8 cellular contexts compared by ENCODE assay signal in genomic region chr3:51682079-51682478, GRCh38. TPM values are rescaled to one million over a fixed set of nuclear protein-coding genes. Genes with fewer than 3 reads are reported as not detected.
DNase-seq lines count a peak whose midpoint lies in the region; ATAC-seq and TF ChIP-seq lines count a peak whose summit lies in the region.

No MANE protein-coding gene starts in this region.

- DNase-seq in GM06990 (ENCODE audit: extremely low read depth, insufficient read length) (peak; percentile 55), H4 (ENCODE audit: low spot score) (peak; percentile 66), LHCN-M2 (ENCODE audit: low read depth) (peak; percentile 81), SKM-1 (lab: John Stamatoyannopoulos, UW; ENCODE audit: unreplicated experiment) (peak; percentile 86), cardiac muscle cell (ENCODE audit: low read depth in 1 of 2, low spot score in 1 of 2) (peak; percentile 81 to 88), pulmonary artery endothelial cell (ENCODE audit: low read depth, low spot score) (peak; percentile 39), cortex of kidney (lab: John Stamatoyannopoulos, UW) (no peak)
- DNase-seq in activated naive CD4-positive, alpha-beta T cell treated with anti-CD3 and anti-CD28 coated beads, Interleukin-2, amount 50 U/mL, for 72 hours (ENCODE audit: low spot score in 2 of 2) = peak; percentile 72 to 77

- H3K36me3 ChIP-seq in GM06990 (ENCODE audit: control insufficient read depth, insufficient read depth, low read length) (peaks cover 16% of the 10 kb centered on the region), cardiac muscle cell (peaks cover 6% of the 10 kb centered on the region)

- H3K9me3 Mint-ChIP-seq in activated naive CD4-positive, alpha-beta T cell treated with anti-CD3 and anti-CD28 coated beads, Interleukin-2, amount 50 U/mL, for 72 hours = no peaks in the 10 kb centered on the region

- TF ChIP-seq CTCF in GM06990 (IDR thresholded peaks at IDR 0.05; ENCODE audit: insufficient read depth, low read length, poor library complexity, severe bottlenecking) = peak; percentile 85
- TF ChIP-seq CTCF in cardiac muscle cell (IDR thresholded peaks at IDR 0.05; ENCODE audit: low read depth, low read length) = peak; percentile 84

- H3K27ac ChIP-seq in cardiac muscle cell = peak overlapping the region; percentile 21

- ATAC-seq in activated naive CD4-positive, alpha-beta T cell treated with anti-CD3 and anti-CD28 coated beads, Interleukin-2, amount 50 U/mL, for 72 hours = peak; percentile 63 to 81

- no peaks in the 10 kb centered on the region for H3K9me3 ChIP-seq in cardiac muscle cell (ENCODE audit: low read depth)

- H3K36me3 Mint-ChIP-seq in activated naive CD4-positive, alpha-beta T cell treated with anti-CD3 and anti-CD28 coated beads, Interleukin-2, amount 50 U/mL, for 72 hours = peaks cover 11 to 24% of the 10 kb centered on the region in 2 donors

- H3K4me3 ChIP-seq in GM06990 (replicated peaks; ENCODE audit: low read depth, low read length) (no peak overlapping the region), cardiac muscle cell (no peak overlapping the region)

- H3K27me3 ChIP-seq in GM06990 (replicated peaks; ENCODE audit: control insufficient read depth, insufficient read depth, low read length) (no peaks in the 10 kb centered on the region), cardiac muscle cell (no peaks in the 10 kb centered on the region)

- H3K4me1 ChIP-seq in cardiac muscle cell (ENCODE audit: low read depth) = peaks cover 46% of the 10 kb centered on the region

- peak overlapping the region; percentile 7 to 84 for H3K27ac Mint-ChIP-seq in activated naive CD4-positive, alpha-beta T cell treated with anti-CD3 and anti-CD28 coated beads, Interleukin-2, amount 50 U/mL, for 72 hours

RNA-seq across cellular contexts. Expression of gene TEX264, which starts 11.0 kb away (rescaled TPM):
- total RNA-seq in H4 (2014; rRNA removed; shearing (Covaris generic)) = 37.7 and 48.2 TPM in 2 replicates
- 72.7 and 79.6 TPM in 2 replicates for total RNA-seq in LHCN-M2 (2014; rRNA removed)
- 63.8 TPM for polyA plus RNA-seq in LHCN-M2 (2012)
- 10 to 100 TPM; 25.7 to 44.0 TPM for total RNA-seq in activated naive CD4-positive, alpha-beta T cell treated with anti-CD3 and anti-CD28 coated beads, Interleukin-2, amount 50 U/mL, for 72 hours
- 74.1 and 95.1 TPM in 2 replicates for total RNA-seq in cardiac muscle cell
- polyA plus RNA-seq in cardiac muscle cell = 71.9 and 83.9 TPM in 2 replicates
- 29.4 and 31.5 TPM in 2 replicates for total RNA-seq in pulmonary artery endothelial cell

RNA-seq across cellular contexts. Expression of gene GRM2, which starts 24.8 kb away (rescaled TPM):
- not detected in 2 replicates for total RNA-seq in H4 (2014; rRNA removed; shearing (Covaris generic))
- total RNA-seq in LHCN-M2 (2014; rRNA removed) (0.06 TPM in 1 of 2 replicates, not detected in the other), cardiac muscle cell (0.56 and 0.69 TPM in 2 replicates), pulmonary artery endothelial cell (0.18 TPM in 1 of 2 replicates, not detected in the other)
- 0.02 TPM for polyA plus RNA-seq in LHCN-M2 (2012)
- under 1 TPM; 0.16 to 0.54 TPM for total RNA-seq in activated naive CD4-positive, alpha-beta T cell treated with anti-CD3 and anti-CD28 coated beads, Interleukin-2, amount 50 U/mL, for 72 hours
- 0.39 TPM in 1 of 2 replicates, not detected in the other for polyA plus RNA-seq in cardiac muscle cell
